In the genomic region with DNA sequence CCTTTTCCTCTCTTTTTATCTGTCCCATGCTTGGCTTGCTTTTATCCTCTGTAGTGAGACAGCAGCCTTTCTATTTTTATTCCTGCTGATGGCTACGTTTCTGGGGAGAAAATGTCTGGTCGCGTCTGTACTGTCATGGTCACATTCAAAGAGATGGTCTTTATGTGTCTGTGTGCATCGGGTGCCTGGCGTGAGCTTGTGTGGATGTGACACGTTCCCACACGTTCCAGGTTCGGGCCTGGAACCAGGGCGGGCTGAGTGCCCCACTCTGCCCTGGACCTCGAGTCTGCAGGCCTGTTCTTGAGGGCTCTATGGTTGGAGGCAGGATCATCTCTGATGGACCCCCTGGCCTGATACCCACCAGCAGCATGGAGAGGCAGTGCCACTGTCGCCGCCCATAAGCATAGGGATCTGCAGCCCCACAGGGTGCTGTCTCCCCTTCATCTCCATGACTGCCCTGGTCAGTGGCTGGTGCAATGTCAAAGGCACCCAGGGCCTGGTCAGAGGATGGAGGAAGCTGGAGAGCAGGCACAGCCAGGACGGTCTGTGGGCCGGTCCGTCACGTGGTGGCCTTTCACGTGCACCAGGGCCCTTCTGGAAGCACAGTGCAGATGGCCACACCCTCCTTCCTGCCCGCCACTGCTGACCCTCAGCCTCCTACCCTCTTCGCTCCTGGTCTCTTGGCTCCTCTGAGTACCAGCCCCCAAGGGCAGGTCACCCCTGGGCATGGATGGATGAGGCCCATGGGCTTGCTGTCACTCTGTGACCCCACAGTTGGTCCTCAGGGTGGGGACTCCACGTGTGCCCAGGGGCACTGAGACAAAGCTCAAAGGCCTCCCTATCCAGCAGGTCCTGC, we compare ENCODE assay signal across 16 cellular contexts.
"Had no signal": no experiment of that assay in that cellular context is flagged by ENCODE, and none has a peak within 500 bp of the region (broad histone marks: within the 10 kb centered on the region; RNA-seq: fewer than 3 reads in every experiment).

No MANE protein-coding gene starts in this region.

- H3K9me3 Mint-ChIP-seq: activated naive CD4-positive, alpha-beta T cell treated with anti-CD3 and anti-CD28 coated beads, Interleukin-2, amount 50 U/mL, for 72 hours; activated T-cell treated with anti-CD3 and anti-CD28 coated beads, Interleukin-2, amount 50 U/mL, for 72 hours; stimulated activated naive B cell treated with anti-CD40 and anti-IgM and Interleukin-4, amounts not matched to agents 10 μg/mL and 1 μg/mL and 100 μg/mL, for 72 hours; T-helper 2 cell treated with Interferon-gamma antibody and Interleukin-4, amounts not matched to agents 5 μg/mL and 100 μg/mL, for 36 hours had no signal

- H3K4me3 ChIP-seq: colonic mucosa, pancreas, thyroid gland had no signal

- ATAC-seq: activated naive CD4-positive, alpha-beta T cell treated with anti-CD3 and anti-CD28 coated beads, Interleukin-2, amount 50 U/mL, for 72 hours; activated T-cell treated with anti-CD3 and anti-CD28 coated beads, Interleukin-2, amount 50 U/mL, for 72 hours; foreskin keratinocyte; left cardiac atrium; pancreas; stimulated activated naive B cell treated with anti-CD40 and anti-IgM and Interleukin-4, amounts not matched to agents 10 μg/mL and 1 μg/mL and 100 μg/mL, for 72 hours had no signal

- H3K27ac Mint-ChIP-seq: activated naive CD4-positive, alpha-beta T cell treated with anti-CD3 and anti-CD28 coated beads, Interleukin-2, amount 50 U/mL, for 72 hours; activated T-cell treated with anti-CD3 and anti-CD28 coated beads, Interleukin-2, amount 50 U/mL, for 72 hours; stimulated activated naive B cell treated with anti-CD40 and anti-IgM and Interleukin-4, amounts not matched to agents 10 μg/mL and 1 μg/mL and 100 μg/mL, for 72 hours; T-helper 2 cell treated with Interferon-gamma antibody and Interleukin-4, amounts not matched to agents 5 μg/mL and 100 μg/mL, for 36 hours had no signal

- H3K4me3 Mint-ChIP-seq: activated T-cell treated with anti-CD3 and anti-CD28 coated beads, Interleukin-2, amount 50 U/mL, for 72 hours; stimulated activated naive B cell treated with anti-CD40 and anti-IgM and Interleukin-4, amounts not matched to agents 10 μg/mL and 1 μg/mL and 100 μg/mL, for 72 hours; T-helper 2 cell treated with Interferon-gamma antibody and Interleukin-4, amounts not matched to agents 5 μg/mL and 100 μg/mL, for 36 hours had no signal

- H3K4me1 Mint-ChIP-seq: stimulated activated naive B cell treated with anti-CD40 and anti-IgM and Interleukin-4, amounts not matched to agents 10 μg/mL and 1 μg/mL and 100 μg/mL, for 72 hours had no signal

- H3K4me1 ChIP-seq: colonic mucosa, foreskin keratinocyte, pancreas had no signal

- H3K27ac ChIP-seq: colonic mucosa, foreskin keratinocyte, pancreas, thyroid gland had no signal

- H3K36me3 ChIP-seq: colonic mucosa, pancreas, thyroid gland had no signal

- H3K27me3 ChIP-seq: colonic mucosa, pancreas, thyroid gland had no signal

- H3K9me3 ChIP-seq: colonic mucosa, pancreas, thyroid gland had no signal

- H3K36me3 Mint-ChIP-seq: activated naive CD4-positive, alpha-beta T cell treated with anti-CD3 and anti-CD28 coated beads, Interleukin-2, amount 50 U/mL, for 72 hours; stimulated activated naive B cell treated with anti-CD40 and anti-IgM and Interleukin-4, amounts not matched to agents 10 μg/mL and 1 μg/mL and 100 μg/mL, for 72 hours had no signal

- DNase-seq: activated CD4-positive, alpha-beta T cell treated with anti-CD3 and anti-CD28 coated beads, Interleukin-2, amount 50 U/mL, for 4 hours; activated gamma-delta T cell; activated T-cell treated with anti-CD3 and anti-CD28 coated beads, Interleukin-2, amount 50 U/mL, for 72 hours; caudate nucleus; colonic mucosa; effector CD4-positive, alpha-beta T cell; foreskin keratinocyte; glutamatergic neuron; left cardiac atrium; mesendoderm; pancreas; stimulated activated CD4-positive, alpha-beta T cell treated with anti-CD3 and anti-CD28 coated beads, Interleukin-2, amount 100 ng/mL, for 48 hours; stimulated activated naive B cell treated with anti-CD40 and anti-IgM and Interleukin-4, amounts not matched to agents 10 μg/mL and 1 μg/mL and 100 μg/mL, for 72 hours; thyroid gland had no signal
